Comparison of ENCODE assay signal across 11 cellular contexts in the genomic region with DNA sequence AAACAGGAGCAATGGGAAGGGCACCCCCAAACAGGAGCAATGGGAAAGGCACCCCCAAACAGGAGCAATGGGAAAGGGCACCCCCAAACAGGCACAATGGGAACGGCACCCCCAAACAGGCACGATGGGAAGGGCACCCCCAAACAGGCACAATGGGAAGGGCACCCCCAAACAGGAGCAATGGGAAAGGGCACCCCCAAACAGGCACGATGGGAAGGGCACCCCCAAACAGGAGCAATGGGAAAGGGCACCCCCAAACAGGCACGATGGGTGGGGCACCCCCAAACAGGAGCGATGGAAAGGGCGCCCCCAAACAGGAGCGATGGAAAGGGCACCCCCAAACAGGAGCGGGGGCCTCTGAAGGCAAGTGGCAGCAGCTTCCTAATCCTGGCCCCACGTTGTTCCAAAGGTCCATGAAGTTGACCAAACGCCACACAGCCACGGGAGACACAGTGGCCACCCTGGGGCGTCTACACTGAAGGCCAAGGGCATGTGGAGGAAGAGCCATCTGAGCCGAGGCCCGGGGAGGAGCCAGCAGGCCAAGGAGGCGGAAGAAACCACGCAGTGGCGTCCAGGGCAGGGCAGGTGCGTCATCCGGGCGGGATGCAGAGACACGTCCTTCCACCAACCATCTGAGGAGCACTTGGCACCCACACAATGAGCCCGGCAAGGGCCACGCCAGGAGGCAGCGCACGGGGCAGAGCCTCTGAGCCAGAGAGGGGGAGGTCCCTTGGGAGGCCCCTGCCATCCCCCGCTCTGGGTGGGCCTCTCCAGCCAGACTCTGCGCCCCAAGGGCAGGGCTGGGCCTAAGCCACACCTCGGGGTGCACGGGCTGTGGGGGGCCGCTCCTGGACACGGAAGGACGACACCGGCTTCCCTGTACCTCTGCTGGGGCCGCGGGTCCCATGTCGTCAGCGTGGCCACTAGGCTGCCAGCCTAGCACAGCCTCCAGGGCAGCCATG. TPM values are rescaled to one million over a fixed set of nuclear protein-coding genes. Genes with fewer than 3 reads are reported as not detected.
DNase-seq lines count a peak whose midpoint lies in the region; ATAC-seq and TF ChIP-seq lines count a peak whose summit lies in the region.
"Had no signal": no experiment of that assay in that cellular context is flagged by ENCODE, and none has a peak within 500 bp of the region (broad histone marks: within the 10 kb centered on the region; RNA-seq: fewer than 3 reads in every experiment).

No MANE protein-coding gene starts in this region.

- H3K27ac Mint-ChIP-seq in T-helper 17 cell, result no peak overlapping the region

- CTCF ChIA-PET in HEK293 (lab: Yijun Ruan, JAX), result interaction anchor here (0.5 to 2.0 kb wide), 6 partner anchors 17 to 105 kb away, joined by 4 to 12 read pairs (median 5); no protein-coding TSS in a partner anchor
- CTCF ChIA-PET in PC-3 (lab: Charles Lee), result interaction anchor here (0.9 to 1.3 kb wide), 2 partner anchors 19 to 105 kb away, joined by 5 to 9 read pairs; no protein-coding TSS in a partner anchor

- H3K27me3 Mint-ChIP-seq in T-helper 17 cell, result peaks cover 39% of the 10 kb centered on the region

- H3K9ac ChIP-seq in PC-3 (ENCODE audit: low read length), result no peak overlapping the region

- no peak overlapping the region for H3K27ac ChIP-seq in HEK293 (ENCODE audit: extremely low read depth, low read depth, low read length)
- H3K27ac ChIP-seq in PC-3 (ENCODE audit: low read length), result no peak overlapping the region
- no peak overlapping the region for H3K27ac ChIP-seq in foreskin keratinocyte

- peak; percentile 16 for ATAC-seq in PC-3
- peak; percentile 75 for ATAC-seq in foreskin keratinocyte
- peak; percentile 5 for ATAC-seq in omental fat pad (ENCODE audit: low FRiP score)
- no peak for ATAC-seq in T-helper 17 cell

- BruUV-seq in PC-3 (replicated peaks; lab: Mats Ljungman, UMichigan), result no TSS peak

- DNase-seq in PC-3 (no peak), foreskin keratinocyte (peak in 1 of 2 donors; percentile 53), omental fat pad (ENCODE audit: low spot score) (no peak), NCI-H526 (lab: John Stamatoyannopoulos, UW) (no peak), T-helper 17 cell (no peak), erythroblast (lab: John Stamatoyannopoulos, UW) (no peak)
- DNase-seq: MM.1S, NCI-H510A had no signal

- H3K4me1 ChIP-seq in HEK293 (ENCODE audit: control insufficient read depth, insufficient read depth, low read length) (peaks cover 5% of the 10 kb centered on the region), PC-3 (ENCODE audit: insufficient read depth, low read length) (peaks cover 13% of the 10 kb centered on the region), foreskin keratinocyte (no peaks in the 10 kb centered on the region)

- 0 out of 2 replicates have a peak overlapping the region, but pooled peaks have one; percentile 77 for H3K4me2 ChIP-seq in PC-3 (ENCODE audit: low read length)

- H3K79me2 ChIP-seq in PC-3 (ENCODE audit: low read length), result no peaks in the 10 kb centered on the region

- H3F3A ChIP-seq in PC-3 (ENCODE audit: low read length, unreplicated experiment), result no peaks in the 10 kb centered on the region

- no peaks in the 10 kb centered on the region for H3K36me3 ChIP-seq in HEK293 (ENCODE audit: control insufficient read depth in 2 of 2, insufficient read depth in 1 of 2, low read length in 2 of 2)
- no peaks in the 10 kb centered on the region for H3K36me3 ChIP-seq in PC-3 (ENCODE audit: low read depth, low read length)
- H3K36me3 ChIP-seq: BE2C had no signal

- no peaks in the 10 kb centered on the region for H4K20me1 ChIP-seq in PC-3 (ENCODE audit: low read length)

- peaks cover 10% of the 10 kb centered on the region for H3K4me1 Mint-ChIP-seq in T-helper 17 cell

- POLR2A ChIA-PET in HEK293 (lab: Yijun Ruan, JAX), result interaction anchor here (1.6 kb wide), 1 partner anchor 107 kb away, joined by 5 read pairs; no protein-coding TSS in a partner anchor
- POLR2A ChIA-PET in PC-3 (lab: Charles Lee; ENCODE audit: unreplicated experiment), result interaction anchor here (1.1 kb wide), 1 partner anchor 16 kb away, joined by 4 read pairs; no protein-coding TSS in a partner anchor

- no peaks in the 10 kb centered on the region for H3K36me3 Mint-ChIP-seq in T-helper 17 cell (ENCODE audit: low read depth)

- TF ChIP-seq CTCF in HEK293 (tag by site-specific recombination; IDR thresholded peaks at IDR 0.05) (no peak), PC-3 (conservative IDR thresholded peaks at IDR 0.05; ENCODE audit: low read depth, low read length) (no peak), foreskin keratinocyte (conservative IDR thresholded peaks at IDR 0.05) (no peak), omental fat pad (IDR thresholded peaks at IDR 0.05) (no peak)

- no peak overlapping the region for H2AFZ ChIP-seq in PC-3 (ENCODE audit: low read length)

- H3K27me3 ChIP-seq in PC-3 (ENCODE audit: low read length) (no peaks in the 10 kb centered on the region), foreskin keratinocyte (peaks cover 6% of the 10 kb centered on the region)
- H3K27me3 ChIP-seq: BE2C had no signal

- TF ChIP-seq POLR2A in erythroblast (IDR thresholded peaks at IDR 0.05; ENCODE audit: low read length), result no peak

- H3K9me2 ChIP-seq in PC-3 (replicated peaks; ENCODE audit: low read length), result no peaks in the 10 kb centered on the region

- H3K9me3 ChIP-seq in HEK293 (ENCODE audit: control insufficient read depth, insufficient read depth, low read depth, low read length), result no peaks in the 10 kb centered on the region
- H3K9me3 ChIP-seq in PC-3 (ENCODE audit: low read length), result no peaks in the 10 kb centered on the region
- no peaks in the 10 kb centered on the region for H3K9me3 ChIP-seq in T-helper 17 cell (ENCODE audit: control insufficient read depth, low read length, poor library complexity, severe bottlenecking)
- H3K9me3 ChIP-seq: BE2C had no signal

- H3K4me3 ChIP-seq in HEK293 (ENCODE audit: low read depth, low read length) (no peak overlapping the region), PC-3 (ENCODE audit: low read length) (no peak overlapping the region)

- no peak overlapping the region for H3K4me3 Mint-ChIP-seq in T-helper 17 cell

- intact Hi-C loops in PC-3 (cut with micrococcal nuclease), result loop anchor here (5.0 kb wide), 1 partner anchor 105 kb away; no protein-coding TSS in a partner anchor

TF ChIP-seq in HEK293, 187 proteins besides CTCF, POLR2A, EP300 and RAD21:
- TF ChIP-seq, protein P1, sequence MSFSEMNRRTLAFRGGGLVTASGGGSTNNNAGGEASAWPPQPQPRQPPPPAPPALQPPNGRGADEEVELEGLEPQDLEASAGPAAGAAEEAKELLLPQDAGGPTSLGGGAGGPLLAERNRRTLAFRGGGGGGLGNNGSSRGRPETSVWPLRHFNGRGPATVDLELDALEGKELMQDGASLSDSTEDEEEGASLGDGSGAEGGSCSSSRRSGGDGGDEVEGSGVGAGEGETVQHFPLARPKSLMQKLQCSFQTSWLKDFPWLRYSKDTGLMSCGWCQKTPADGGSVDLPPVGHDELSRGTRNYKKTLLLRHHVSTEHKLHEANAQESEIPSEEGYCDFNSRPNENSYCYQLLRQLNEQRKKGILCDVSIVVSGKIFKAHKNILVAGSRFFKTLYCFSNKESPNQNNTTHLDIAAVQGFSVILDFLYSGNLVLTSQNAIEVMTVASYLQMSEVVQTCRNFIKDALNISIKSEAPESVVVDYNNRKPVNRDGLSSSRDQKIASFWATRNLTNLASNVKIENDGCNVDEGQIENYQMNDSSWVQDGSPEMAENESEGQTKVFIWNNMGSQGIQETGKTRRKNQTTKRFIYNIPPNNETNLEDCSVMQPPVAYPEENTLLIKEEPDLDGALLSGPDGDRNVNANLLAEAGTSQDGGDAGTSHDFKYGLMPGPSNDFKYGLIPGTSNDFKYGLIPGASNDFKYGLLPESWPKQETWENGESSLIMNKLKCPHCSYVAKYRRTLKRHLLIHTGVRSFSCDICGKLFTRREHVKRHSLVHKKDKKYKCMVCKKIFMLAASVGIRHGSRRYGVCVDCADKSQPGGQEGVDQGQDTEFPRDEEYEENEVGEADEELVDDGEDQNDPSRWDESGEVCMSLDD (tag by site-specific recombination; IDR thresholded peaks at IDR 0.05), result peak; percentile 95
- TF ChIP-seq WT1 (tag by site-specific recombination; IDR thresholded peaks at IDR 0.05) (no peak), ZNF423 (tag by site-specific recombination; IDR thresholded peaks at IDR 0.05) (peak; percentile 25; the same call in 1 of the 2 replicates)

RNA-seq across cellular contexts. Expression of a gene that starts 21.5 kb away (rescaled TPM):
- total RNA-seq in PC-3 (2014; rRNA removed) (7.8 and 10.6 TPM in 2 replicates), foreskin keratinocyte (2.3 and 2.8 TPM in 2 replicates), omental fat pad (under 1 TPM in 2 of 4 donors, not detected in 2; 0.24 to 0.25 TPM), T-helper 17 cell (under 1 TPM in 1 of 2 donors, not detected in 1; 0.10 TPM)
- polyA plus RNA-seq in foreskin keratinocyte, result 3.1 and 3.3 TPM in 2 replicates
- total RNA-seq: H4 had no signal

RNA-seq across cellular contexts. Expression of a gene that starts 44.8 kb away (rescaled TPM):
- total RNA-seq in PC-3 (2014; rRNA removed) (161 and 162 TPM in 2 replicates), foreskin keratinocyte (2.3 and 2.4 TPM in 2 replicates), omental fat pad (10 to 100 TPM; 26.1 to 67.4 (median 55.6) TPM), T-helper 17 cell (1 to 10 TPM; 1.9 TPM)
- polyA plus RNA-seq in foreskin keratinocyte, result 1.5 and 1.9 TPM in 2 replicates
